11 cellular contexts compared by ENCODE assay signal in genomic region chr6:8059129-8059528, GRCh38. TPM values are rescaled to one million over a fixed set of nuclear protein-coding genes. Genes with fewer than 3 reads are reported as not detected.
A peak's percentile ranks its signal among the peaks of the same experiment; 100 is the strongest.
DNase-seq lines count a peak whose midpoint lies in the region; ATAC-seq and TF ChIP-seq lines count a peak whose summit lies in the region.
"Had no signal": no experiment of that assay in that cellular context is flagged by ENCODE, and none has a peak within 500 bp of the region (broad histone marks: within the 10 kb centered on the region; RNA-seq: fewer than 3 reads in every experiment).

No MANE protein-coding gene starts in this region.

- H3K9ac ChIP-seq in Karpas-422 (ENCODE audit: low read length): no peak overlapping the region

- H3K27me3 ChIP-seq in Karpas-422 (ENCODE audit: low read length) (no peaks in the 10 kb centered on the region), body of pancreas (no peaks in the 10 kb centered on the region), H7 (ENCODE audit: control insufficient read depth, insufficient read depth, low read length) (no peaks in the 10 kb centered on the region)
- H3K27me3 ChIP-seq: esophagus squamous epithelium had no signal

- in situ Hi-C loops in Caki2 (cut with HindIII; ENCODE audit: low pct_unique_long_range_greater_than_20kb, low sequenced_read_pairs): no loop called here

- DNase-seq in Caki2 (ENCODE audit: low read depth) (peak; percentile 34), Karpas-422 (peak; percentile 72), body of pancreas (no peak), mesothelial cell of epicardium (ENCODE audit: low spot score in 2 of 2, unreplicated experiment in 2 of 2) (no peak), H7 (no peak), WTC11 (ENCODE audit: low spot score) (no peak), activated gamma-delta T cell (lab: John Stamatoyannopoulos, UW) (no peak)
- DNase-seq: activated CD4-positive, alpha-beta T cell treated with anti-CD3 and anti-CD28 coated beads, Interleukin-2, amount 10 ng/mL, durations not matched to agents 24 days and 14 days; esophagus squamous epithelium; upper lobe of left lung had no signal

- no peak overlapping the region for H3K4me2 ChIP-seq in Karpas-422 (ENCODE audit: low read depth, low read length, poor library complexity, severe bottlenecking)

- H3K9me2 ChIP-seq in Karpas-422 (replicated peaks; ENCODE audit: insufficient read depth, low read length): no peaks in the 10 kb centered on the region

- CTCF ChIA-PET in WTC11 (lab: Charles Lee): interaction anchor here (0.9 to 1.0 kb wide), 2 partner anchors 49 to 386 kb away, joined by 3 read pairs; no protein-coding TSS in a partner anchor

- H3K27ac Mint-ChIP-seq in mesothelial cell of epicardium (peak overlapping the region; percentile 7), WTC11 (no peak overlapping the region)
- H3K27ac Mint-ChIP-seq: activated CD4-positive, alpha-beta T cell treated with anti-CD3 and anti-CD28 coated beads, Interleukin-2, amount 10 ng/mL, durations not matched to agents 24 days and 14 days had no signal

- no peak overlapping the region for H2AFZ ChIP-seq in Karpas-422 (ENCODE audit: low read length)

- TF ChIP-seq CTCF in body of pancreas (IDR thresholded peaks at IDR 0.05): peak in 5 of 7 experiments; percentile 7 to 29 (median 19)
- TF ChIP-seq CTCF in mesothelial cell of epicardium (IDR thresholded peaks at IDR 0.05; ENCODE audit: unreplicated experiment): peak; percentile 28
- no peak for TF ChIP-seq CTCF in WTC11 (IDR thresholded peaks at IDR 0.05)

- H3K4me1 Mint-ChIP-seq in mesothelial cell of epicardium (peaks cover 12% of the 10 kb centered on the region), WTC11 (peaks cover 6% of the 10 kb centered on the region)

- peaks cover 68% of the 10 kb centered on the region for H3K79me2 ChIP-seq in Karpas-422 (ENCODE audit: low read length)

- POLR2A ChIA-PET in WTC11 (lab: Charles Lee): no interaction called here

- no peaks in the 10 kb centered on the region for H4K20me1 ChIP-seq in Karpas-422 (ENCODE audit: insufficient read depth, low read depth, low read length)

- H3K27ac ChIP-seq in Karpas-422 (ENCODE audit: low read length): no peak overlapping the region
- no peak overlapping the region for H3K27ac ChIP-seq in body of pancreas
- H3K27ac ChIP-seq: esophagus squamous epithelium, upper lobe of left lung had no signal

- ATAC-seq in body of pancreas: no peak
- no peak for ATAC-seq in HG03457 (IDR thresholded peaks at IDR 0.05; ENCODE audit: unreplicated experiment)
- no peak for ATAC-seq in WTC11

- TF ChIP-seq POLR2A in body of pancreas (IDR thresholded peaks at IDR 0.05): no peak

- no peak overlapping the region for H3K4me3 ChIP-seq in Karpas-422 (ENCODE audit: low read length)
- no peak overlapping the region for H3K4me3 ChIP-seq in body of pancreas
- H3K4me3 ChIP-seq in H7 (ENCODE audit: insufficient read depth, low read depth, low read length): no peak overlapping the region
- H3K4me3 ChIP-seq: esophagus squamous epithelium, upper lobe of left lung had no signal

- no peaks in the 10 kb centered on the region for H3K9me3 Mint-ChIP-seq in mesothelial cell of epicardium
- H3K9me3 Mint-ChIP-seq in WTC11: no peaks in the 10 kb centered on the region
- H3K9me3 Mint-ChIP-seq: activated CD4-positive, alpha-beta T cell treated with anti-CD3 and anti-CD28 coated beads, Interleukin-2, amount 10 ng/mL, durations not matched to agents 24 days and 14 days had no signal

- H3K9me3 ChIP-seq in Karpas-422 (ENCODE audit: low read length) (no peaks in the 10 kb centered on the region), body of pancreas (no peaks in the 10 kb centered on the region)
- H3K9me3 ChIP-seq: esophagus squamous epithelium, upper lobe of left lung had no signal

- H3K4me3 Mint-ChIP-seq in mesothelial cell of epicardium: no peak overlapping the region
- no peak overlapping the region for H3K4me3 Mint-ChIP-seq in WTC11
- H3K4me3 Mint-ChIP-seq: activated CD4-positive, alpha-beta T cell treated with anti-CD3 and anti-CD28 coated beads, Interleukin-2, amount 10 ng/mL, durations not matched to agents 24 days and 14 days had no signal

- intact Hi-C loops in body of pancreas (cut with DNase I): no loop called here

- H3K36me3 ChIP-seq in Karpas-422 (ENCODE audit: insufficient read depth, low read length) (peaks cover 28% of the 10 kb centered on the region; the same call in 1 of the 2 replicates), body of pancreas (replicated peaks in 1 of 2; ENCODE audit: insufficient read depth in 1 of 2, low read depth in 2 of 2) (peaks cover 0 to 3% of the 10 kb centered on the region in 2 donors), H7 (replicated peaks; ENCODE audit: control insufficient read depth, insufficient read depth, low read length) (peaks cover 5% of the 10 kb centered on the region)

- peaks cover 13% of the 10 kb centered on the region for H3K36me3 Mint-ChIP-seq in mesothelial cell of epicardium
- peaks cover 22% of the 10 kb centered on the region for H3K36me3 Mint-ChIP-seq in WTC11

- H3K27me3 Mint-ChIP-seq in mesothelial cell of epicardium (ENCODE audit: low read depth): no peaks in the 10 kb centered on the region
- no peaks in the 10 kb centered on the region for H3K27me3 Mint-ChIP-seq in WTC11 (ENCODE audit: low read depth)
- H3K27me3 Mint-ChIP-seq: activated CD4-positive, alpha-beta T cell treated with anti-CD3 and anti-CD28 coated beads, Interleukin-2, amount 10 ng/mL, durations not matched to agents 24 days and 14 days had no signal

- H3K4me1 ChIP-seq in Karpas-422 (ENCODE audit: low read length): peaks cover 11% of the 10 kb centered on the region; the same call in 1 of the 2 replicates
- no peaks in the 10 kb centered on the region for H3K4me1 ChIP-seq in body of pancreas

TF ChIP-seq in WTC11, 78 proteins besides CTCF, POLR2A, EP300 and RAD21 (continues in another document):
- no peak for TF ChIP-seq ATF3 (CRISPR knock-in tag; conservative IDR thresholded peaks at IDR 0.05)
- TF ChIP-seq AFF4 (CRISPR knock-in tag; IDR thresholded peaks at IDR 0.05; ENCODE audit: borderline replicate concordance): no peak
- no peak for TF ChIP-seq ZNF281 (CRISPR knock-in tag; IDR thresholded peaks at IDR 0.05)

RNA-seq across cellular contexts. Expression of gene BLOC1S5, which starts 5.1 kb away (rescaled TPM):
- 19.1 and 20.8 TPM in 2 replicates for total RNA-seq in Caki2 (2014; rRNA removed; shearing (Covaris generic); ENCODE audit: low replicate concordance)
- total RNA-seq in Karpas-422 (2014; rRNA removed; shearing (Covaris generic); ENCODE audit: low replicate concordance): 21.0 and 24.9 TPM in 2 replicates
- total RNA-seq in body of pancreas (1 to 10 TPM; 2.6 to 4.4 TPM), mesothelial cell of epicardium (16.5 to 20.9 TPM (median 19.7 TPM) in 3 replicates), WTC11 (2021) (15.6 to 18.9 TPM (median 17.9 TPM) in 3 replicates)
- total RNA-seq in H7 (2014; rRNA removed; shearing (Covaris generic)): 14.8 and 15.6 TPM in 2 replicates

RNA-seq across cellular contexts. Expression of gene EEF1E1, which starts 43.2 kb away (rescaled TPM):
- total RNA-seq in Caki2 (2014; rRNA removed; shearing (Covaris generic); ENCODE audit: low replicate concordance): 217 TPM in 2 replicates
- total RNA-seq in Karpas-422 (2014; rRNA removed; shearing (Covaris generic); ENCODE audit: low replicate concordance): 51.3 and 74.9 TPM in 2 replicates
- 10 to 100 TPM; 18.9 to 25.4 TPM for total RNA-seq in body of pancreas
- 31.1 to 34.0 TPM (median 32.4 TPM) in 3 replicates for total RNA-seq in mesothelial cell of epicardium
- total RNA-seq in H7 (2014; rRNA removed; shearing (Covaris generic)): 99.8 and 109 TPM in 2 replicates
- total RNA-seq in WTC11 (2021): 68.6 to 89.2 TPM (median 76.0 TPM) in 3 replicates

Comparison
In these comparisons a context has a peak if more than half of its experiments do, and no peak if none do; other contexts are left out.
1. DNase-seq: peak in Caki2 (single experiment) and Karpas-422 (single experiment); none in body of pancreas (0 of 4), mesothelial cell of epicardium (0 of 2), H7 (single experiment), WTC11 (single experiment) and activated gamma-delta T cell (single experiment).